Comparison of ENCODE assay signal across 1 cellular context in genomic region chr1:28792644-28793121, GRCh38.
TF ChIP-seq lines count a peak whose summit lies in the region.

No MANE protein-coding gene starts in this region.

TF ChIP-seq in GM23338, 12 proteins besides CTCF, POLR2A, EP300 and RAD21:
- TF ChIP-seq ZNF462 (CRISPR knock-in tag; IDR thresholded peaks at IDR 0.05) (no peak), EZH2 (IDR thresholded peaks at IDR 0.05; ENCODE audit: low read depth, unreplicated experiment) (no peak), CREB1 (CRISPR knock-in tag; IDR thresholded peaks at IDR 0.05; ENCODE audit: low read depth) (no peak), ETS1 (IDR thresholded peaks at IDR 0.05) (no peak), ZNF331 (CRISPR knock-in tag; IDR thresholded peaks at IDR 0.05; ENCODE audit: low read depth) (no peak), JUNB (IDR thresholded peaks at IDR 0.05; ENCODE audit: unreplicated experiment) (no peak), POLR2AphosphoS5 (IDR thresholded peaks at IDR 0.05; ENCODE audit: low read depth) (no peak), EZH2phosphoT487 (IDR thresholded peaks at IDR 0.05; ENCODE audit: unreplicated experiment) (no peak), ZNF114 (CRISPR knock-in tag; IDR thresholded peaks at IDR 0.05) (no peak), REST (IDR thresholded peaks at IDR 0.05; ENCODE audit: unreplicated experiment) (no peak), NANOG (IDR thresholded peaks at IDR 0.05; ENCODE audit: borderline replicate concordance) (no peak), STAT1 (IDR thresholded peaks at IDR 0.05; ENCODE audit: unreplicated experiment) (no peak)
